ENCODE assay signal across 21 cellular contexts in genomic region chr13:79496188-79496587, GRCh38. TPM values are rescaled to one million over a fixed set of nuclear protein-coding genes. Genes with fewer than 3 reads are reported as not detected.
DNase-seq lines count a peak whose midpoint lies in the region; ATAC-seq, FAIRE-seq and TF ChIP-seq lines count a peak whose summit lies in the region.
"Had no signal": no experiment of that assay in that cellular context is flagged by ENCODE, and none has a peak within 500 bp of the region (broad histone marks: within the 10 kb centered on the region; RNA-seq: fewer than 3 reads in every experiment).

No MANE protein-coding gene starts in this region.

- TF ChIP-seq POLR2A in GM12892 (IDR thresholded peaks at IDR 0.05; ENCODE audit: low read depth, low read length) = no peak

- TF ChIP-seq CTCF in mesothelial cell of epicardium (IDR thresholded peaks at IDR 0.05; ENCODE audit: unreplicated experiment) = no peak

- H3K36me3 Mint-ChIP-seq in mesothelial cell of epicardium = peaks cover 22% of the 10 kb centered on the region
- H3K36me3 Mint-ChIP-seq: naive B cell; stimulated activated naive B cell treated with anti-CD40 and anti-IgM and Interleukin-4, amounts not matched to agents 10 μg/mL and 1 μg/mL and 100 μg/mL, for 72 hours had no signal

- peaks cover 46% of the 10 kb centered on the region for H3K4me1 Mint-ChIP-seq in mesothelial cell of epicardium
- H3K4me1 Mint-ChIP-seq: activated B cell treated with CpG ODN at 0.5 μM for 24 hours, naive B cell had no signal

- H3K27ac Mint-ChIP-seq in mesothelial cell of epicardium = no peak overlapping the region
- H3K27ac Mint-ChIP-seq: activated B cell treated with CpG ODN at 0.5 μM for 24 hours; naive B cell; stimulated activated naive B cell treated with anti-CD40 and anti-IgM and Interleukin-4, amounts not matched to agents 10 μg/mL and 1 μg/mL and 100 μg/mL, for 72 hours had no signal

- no peak overlapping the region for H3K4me3 Mint-ChIP-seq in mesothelial cell of epicardium
- H3K4me3 Mint-ChIP-seq: activated B cell treated with CpG ODN at 0.5 μM for 24 hours; naive B cell; stimulated activated naive B cell treated with anti-CD40 and anti-IgM and Interleukin-4, amounts not matched to agents 10 μg/mL and 1 μg/mL and 100 μg/mL, for 72 hours had no signal

- FAIRE-seq in GM12892 (lab: Jason Lieb, UNC) = no peak
- FAIRE-seq: H54 had no signal

- no peaks in the 10 kb centered on the region for H3K27me3 Mint-ChIP-seq in mesothelial cell of epicardium (ENCODE audit: low read depth)

- ATAC-seq in GM18511 (IDR thresholded peaks at IDR 0.05; ENCODE audit: unreplicated experiment) = peak; percentile 87
- peak; percentile 69 for ATAC-seq in GM21360 (IDR thresholded peaks at IDR 0.05; ENCODE audit: unreplicated experiment)
- ATAC-seq in HG02885 (IDR thresholded peaks at IDR 0.05; ENCODE audit: poor library complexity, unreplicated experiment) = peak; percentile 80
- peak; percentile 79 for ATAC-seq in HG03565 (IDR thresholded peaks at IDR 0.05; ENCODE audit: unreplicated experiment)
- ATAC-seq: body of pancreas; gastroesophageal sphincter; stimulated activated naive B cell treated with anti-CD40 and anti-IgM and Interleukin-4, amounts not matched to agents 10 μg/mL and 1 μg/mL and 100 μg/mL, for 72 hours had no signal

- peaks cover 25% of the 10 kb centered on the region for H3K9me3 Mint-ChIP-seq in mesothelial cell of epicardium
- H3K9me3 Mint-ChIP-seq: activated B cell treated with CpG ODN at 0.5 μM for 24 hours; naive B cell; stimulated activated naive B cell treated with anti-CD40 and anti-IgM and Interleukin-4, amounts not matched to agents 10 μg/mL and 1 μg/mL and 100 μg/mL, for 72 hours had no signal

- DNase-seq in NCI-H1417 (lab: John Stamatoyannopoulos, UW) (no peak), DMS53 (lab: John Stamatoyannopoulos, UW) (no peak), GM12892 (ENCODE audit: insufficient read length) (no peak), mesothelial cell of epicardium (ENCODE audit: low spot score in 2 of 2, unreplicated experiment in 2 of 2) (no peak)
- DNase-seq: activated B cell treated with CpG ODN at 0.5 μM for 24 hours; activated gamma-delta T cell treated with Interleukin-2 at 50 U/mL for 16 hours; body of pancreas; DMS 273 treated with DMSO at 0.1 percent for 48 hours; effector memory CD4-positive, alpha-beta T cell; IMR-90; naive B cell; NCI-H1694 treated with DMSO at 0.1 percent for 48 hours; retina; stimulated activated CD4-positive, alpha-beta T cell treated with anti-CD3 and anti-CD28 coated beads, Interleukin-2, amount 100 ng/mL, for 48 hours; stimulated activated naive B cell treated with anti-CD40 and anti-IgM and Interleukin-4, amounts not matched to agents 10 μg/mL and 1 μg/mL and 100 μg/mL, for 72 hours had no signal

RNA-seq across cellular contexts. Expression of gene NDFIP2, which starts 15.2 kb away (rescaled TPM):
- 25.2 TPM for polyA plus RNA-seq in GM12892 (2012; ENCODE audit: missing spikeins)
- 40.0 to 46.9 TPM (median 41.7 TPM) in 3 replicates for total RNA-seq in mesothelial cell of epicardium
